10 cellular contexts compared by ENCODE assay signal in genomic region chr17:64230551-64231408, GRCh38. TPM values are rescaled to one million over a fixed set of nuclear protein-coding genes. Genes with fewer than 3 reads are reported as not detected.
DNase-seq lines count a peak whose midpoint lies in the region; ATAC-seq and TF ChIP-seq lines count a peak whose summit lies in the region.
"Had no signal": no experiment of that assay in that cellular context is flagged by ENCODE, and none has a peak within 500 bp of the region (broad histone marks: within the 10 kb centered on the region; RNA-seq: fewer than 3 reads in every experiment).

No MANE protein-coding gene starts in this region.

- no peak overlapping the region for H3K27ac Mint-ChIP-seq in activated T-helper 17 cell treated with anti-CD3 and anti-CD28 coated beads, Interleukin-2, amount 50 U/mL, for 72 hours

- no peak for TF ChIP-seq CTCF in tibial artery (IDR thresholded peaks at IDR 0.05)

- DNase-seq in M059J (ENCODE audit: low read depth) (peak; percentile 94), dedifferentiated amniotic fluid mesenchymal stem cell (ENCODE audit: extremely low spot score) (peak; percentile 96), tibial artery (no peak), HT-29 (ENCODE audit: low spot score) (no peak), RPMI8226 (no peak), NCI-H2107 (lab: John Stamatoyannopoulos, UW) (no peak)
- DNase-seq: colonic mucosa, GOT3 had no signal

- peak overlapping the region; percentile 40 for H3K27ac ChIP-seq in layer of hippocampus (ENCODE audit: low read depth, low read length)
- peak overlapping the region; percentile 71 to 79 for H3K27ac ChIP-seq in tibial artery
- H3K27ac ChIP-seq: colonic mucosa had no signal

- H3K27me3 Mint-ChIP-seq in activated T-helper 17 cell treated with anti-CD3 and anti-CD28 coated beads, Interleukin-2, amount 50 U/mL, for 72 hours, result no peaks in the 10 kb centered on the region

- no peak overlapping the region for H3K4me3 Mint-ChIP-seq in activated T-helper 17 cell treated with anti-CD3 and anti-CD28 coated beads, Interleukin-2, amount 50 U/mL, for 72 hours

- no peak for ATAC-seq in activated T-helper 17 cell treated with anti-CD3 and anti-CD28 coated beads, Interleukin-2, amount 50 U/mL, for 72 hours (replicated peaks)

- H3K27me3 ChIP-seq in layer of hippocampus (ENCODE audit: control insufficient read depth, insufficient read depth, low read length) (no peaks in the 10 kb centered on the region), tibial artery (no peaks in the 10 kb centered on the region)
- H3K27me3 ChIP-seq: colonic mucosa had no signal

- no peak overlapping the region for H3K4me3 ChIP-seq in tibial artery
- H3K4me3 ChIP-seq: colonic mucosa had no signal

- no peaks in the 10 kb centered on the region for H3K36me3 ChIP-seq in tibial artery
- H3K36me3 ChIP-seq: colonic mucosa had no signal

- H3K9me3 ChIP-seq in tibial artery, result no peaks in the 10 kb centered on the region
- H3K9me3 ChIP-seq: colonic mucosa had no signal

- H3K4me1 Mint-ChIP-seq in activated T-helper 17 cell treated with anti-CD3 and anti-CD28 coated beads, Interleukin-2, amount 50 U/mL, for 72 hours, result peaks cover 5% of the 10 kb centered on the region

- no peaks in the 10 kb centered on the region for H3K9me3 Mint-ChIP-seq in activated T-helper 17 cell treated with anti-CD3 and anti-CD28 coated beads, Interleukin-2, amount 50 U/mL, for 72 hours

- H3K4me1 ChIP-seq in tibial artery, result peaks cover 0 to 30% (median 18%) of the 10 kb centered on the region in 4 donors

- no peaks in the 10 kb centered on the region for H3K36me3 Mint-ChIP-seq in activated T-helper 17 cell treated with anti-CD3 and anti-CD28 coated beads, Interleukin-2, amount 50 U/mL, for 72 hours (ENCODE audit: low read depth)

- intact Hi-C loops in tibial artery (cut with DNase I; ENCODE audit: low total_unique reads), result no loop called here

RNA-seq across cellular contexts. Expression of gene TEX2, which starts 32.3 kb away (rescaled TPM):
- total RNA-seq in M059J (2014; rRNA removed; shearing (Covaris generic)), result 13.4 and 22.6 TPM in 2 replicates
- total RNA-seq in HT-29 (2014; rRNA removed; shearing (Covaris generic)), result 9.7 and 9.8 TPM in 2 replicates
- total RNA-seq in activated T-helper 17 cell treated with anti-CD3 and anti-CD28 coated beads, Interleukin-2, amount 50 U/mL, for 72 hours, result 10 to 100 TPM in 1 of 2 donors, 1 to 10 TPM in 1; 9.4 to 14.9 TPM

Comparison
In these comparisons a context has a peak if more than half of its experiments do, and no peak if none do; other contexts are left out.
1. DNase-seq: peak in M059J (single experiment) and dedifferentiated amniotic fluid mesenchymal stem cell (single experiment); none in tibial artery (0 of 2), HT-29 (single experiment), RPMI8226 (single experiment) and NCI-H2107 (single experiment).